ENCODE assay signal across 1 cellular context in genomic region chr5:57695179-57695578, GRCh38.
A peak's percentile ranks its signal among the peaks of the same experiment; 100 is the strongest.
TF ChIP-seq lines count a peak whose summit lies in the region.

No MANE protein-coding gene starts in this region.

TF ChIP-seq in HepG2, 621 proteins besides CTCF, POLR2A, EP300 and RAD21 (continued from another document and continues in another):
- TF ChIP-seq, protein P1, sequence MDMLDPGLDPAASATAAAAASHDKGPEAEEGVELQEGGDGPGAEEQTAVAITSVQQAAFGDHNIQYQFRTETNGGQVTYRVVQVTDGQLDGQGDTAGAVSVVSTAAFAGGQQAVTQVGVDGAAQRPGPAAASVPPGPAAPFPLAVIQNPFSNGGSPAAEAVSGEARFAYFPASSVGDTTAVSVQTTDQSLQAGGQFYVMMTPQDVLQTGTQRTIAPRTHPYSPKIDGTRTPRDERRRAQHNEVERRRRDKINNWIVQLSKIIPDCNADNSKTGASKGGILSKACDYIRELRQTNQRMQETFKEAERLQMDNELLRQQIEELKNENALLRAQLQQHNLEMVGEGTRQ (IDR thresholded peaks at IDR 0.05; ENCODE audit: low read depth, low read length), result no peak
- TF ChIP-seq, protein P1 (CRISPR knock-in tag; IDR thresholded peaks at IDR 0.05; ENCODE audit: borderline replicate concordance), result no peak
- TF ChIP-seq ZFP82 (CRISPR knock-in tag; IDR thresholded peaks at IDR 0.05; ENCODE audit: borderline replicate concordance) (no peak), ATF7-NPFF (CRISPR knock-in tag; IDR thresholded peaks at IDR 0.05; ENCODE audit: low read depth) (no peak), ZNF878 (CRISPR knock-in tag; IDR thresholded peaks at IDR 0.05) (no peak), ZNF850 (CRISPR knock-in tag; conservative IDR thresholded peaks at IDR 0.05) (no peak), ZNF18 (CRISPR knock-in tag; IDR thresholded peaks at IDR 0.05; ENCODE audit: insufficient replicate concordance) (no peak), HCFC1 (IDR thresholded peaks at IDR 0.05; ENCODE audit: low read depth, low read length) (no peak), SAFB2 (CRISPR knock-in tag; IDR thresholded peaks at IDR 0.05; ENCODE audit: borderline replicate concordance, low read depth) (no peak), CBX5 (CRISPR knock-in tag; IDR thresholded peaks at IDR 0.05; ENCODE audit: borderline replicate concordance) (no peak), ZNF281 (CRISPR knock-in tag; IDR thresholded peaks at IDR 0.05; ENCODE audit: borderline replicate concordance) (no peak), ZNF343 (CRISPR knock-in tag; IDR thresholded peaks at IDR 0.05) (no peak), ZIK1 (CRISPR knock-in tag; IDR thresholded peaks at IDR 0.05; ENCODE audit: borderline replicate concordance, low read depth) (no peak), TCF12 (IDR thresholded peaks at IDR 0.05) (no peak), TCF12 (CRISPR knock-in tag; IDR thresholded peaks at IDR 0.05) (no peak), FOXJ3 (CRISPR knock-in tag; IDR thresholded peaks at IDR 0.05; ENCODE audit: borderline replicate concordance) (peak; percentile 55; the same call in 1 of the 2 replicates), GTF3A (CRISPR knock-in tag; conservative IDR thresholded peaks at IDR 0.05) (no peak), SAP130 (CRISPR knock-in tag; IDR thresholded peaks at IDR 0.05; ENCODE audit: low read depth) (peak; percentile 53), RARA (CRISPR knock-in tag; IDR thresholded peaks at IDR 0.05) (peak; percentile 69), NFIB (CRISPR knock-in tag; IDR thresholded peaks at IDR 0.05; ENCODE audit: borderline replicate concordance) (no peak), CENPBD1 (CRISPR knock-in tag; IDR thresholded peaks at IDR 0.05; ENCODE audit: borderline replicate concordance, low read depth) (no peak), ETV5 (CRISPR knock-in tag; IDR thresholded peaks at IDR 0.05; ENCODE audit: borderline replicate concordance) (no peak), ZFP37 (CRISPR knock-in tag; IDR thresholded peaks at IDR 0.05; ENCODE audit: borderline replicate concordance) (no peak), PTBP1 (IDR thresholded peaks at IDR 0.05; ENCODE audit: low read depth, low read length, poor library complexity, severe bottlenecking) (no peak), ZNF839 (CRISPR knock-in tag; IDR thresholded peaks at IDR 0.05; ENCODE audit: borderline replicate concordance) (no peak), BHLHE40 (IDR thresholded peaks at IDR 0.05; ENCODE audit: low read length) (no peak), ZNF362 (CRISPR knock-in tag; IDR thresholded peaks at IDR 0.05; ENCODE audit: borderline replicate concordance) (peak; percentile 93), ZNF629 (CRISPR knock-in tag; conservative IDR thresholded peaks at IDR 0.05) (no peak), ZNF34 (CRISPR knock-in tag; IDR thresholded peaks at IDR 0.05; ENCODE audit: borderline replicate concordance) (no peak), ZBTB10 (CRISPR knock-in tag; IDR thresholded peaks at IDR 0.05; ENCODE audit: borderline replicate concordance) (no peak), FLYWCH1 (CRISPR knock-in tag; IDR thresholded peaks at IDR 0.05) (no peak), ZNF704 (CRISPR knock-in tag; IDR thresholded peaks at IDR 0.05; ENCODE audit: borderline replicate concordance) (no peak), ZNF670 (CRISPR knock-in tag; IDR thresholded peaks at IDR 0.05; ENCODE audit: borderline replicate concordance) (no peak), THYN1 (CRISPR knock-in tag; IDR thresholded peaks at IDR 0.05; ENCODE audit: borderline replicate concordance, low read depth) (no peak), ZNF234 (CRISPR knock-in tag; conservative IDR thresholded peaks at IDR 0.05) (no peak), ZFX (CRISPR knock-in tag; IDR thresholded peaks at IDR 0.05; ENCODE audit: low read depth) (no peak), KMT2A (CRISPR knock-in tag; IDR thresholded peaks at IDR 0.05) (no peak), TBX3 (IDR thresholded peaks at IDR 0.05; ENCODE audit: borderline replicate concordance) (no peak), ZBTB42 (CRISPR knock-in tag; IDR thresholded peaks at IDR 0.05) (no peak), HNF4A (CRISPR knock-in tag; IDR thresholded peaks at IDR 0.05) (peak; percentile 94), HDAC1 (CRISPR knock-in tag; IDR thresholded peaks at IDR 0.05) (peak; percentile 57), ZFP36L1 (CRISPR knock-in tag; IDR thresholded peaks at IDR 0.05) (no peak), STAG1 (CRISPR knock-in tag; IDR thresholded peaks at IDR 0.05) (no peak), NFYB (CRISPR knock-in tag; IDR thresholded peaks at IDR 0.05) (no peak), FOSL2 (CRISPR knock-in tag; IDR thresholded peaks at IDR 0.05) (peak; percentile 72), ZNF7 (CRISPR knock-in tag; IDR thresholded peaks at IDR 0.05) (no peak), SP1 (IDR thresholded peaks at IDR 0.05) (no peak), SP1 (CRISPR knock-in tag; IDR thresholded peaks at IDR 0.05) (no peak), ZNF549 (CRISPR knock-in tag; IDR thresholded peaks at IDR 0.05) (no peak), ZFP36 (IDR thresholded peaks at IDR 0.05; ENCODE audit: borderline replicate concordance, low read depth, low read length, partially characterized antibody) (no peak)
- TF ChIP-seq, protein P2, sequence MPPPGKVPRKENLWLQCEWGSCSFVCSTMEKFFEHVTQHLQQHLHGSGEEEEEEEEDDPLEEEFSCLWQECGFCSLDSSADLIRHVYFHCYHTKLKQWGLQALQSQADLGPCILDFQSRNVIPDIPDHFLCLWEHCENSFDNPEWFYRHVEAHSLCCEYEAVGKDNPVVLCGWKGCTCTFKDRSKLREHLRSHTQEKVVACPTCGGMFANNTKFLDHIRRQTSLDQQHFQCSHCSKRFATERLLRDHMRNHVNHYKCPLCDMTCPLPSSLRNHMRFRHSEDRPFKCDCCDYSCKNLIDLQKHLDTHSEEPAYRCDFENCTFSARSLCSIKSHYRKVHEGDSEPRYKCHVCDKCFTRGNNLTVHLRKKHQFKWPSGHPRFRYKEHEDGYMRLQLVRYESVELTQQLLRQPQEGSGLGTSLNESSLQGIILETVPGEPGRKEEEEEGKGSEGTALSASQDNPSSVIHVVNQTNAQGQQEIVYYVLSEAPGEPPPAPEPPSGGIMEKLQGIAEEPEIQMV (CRISPR knock-in tag; IDR thresholded peaks at IDR 0.05; ENCODE audit: low read depth), result no peak
